ENCODE assay signal across 8 cellular contexts in the genomic region with DNA sequence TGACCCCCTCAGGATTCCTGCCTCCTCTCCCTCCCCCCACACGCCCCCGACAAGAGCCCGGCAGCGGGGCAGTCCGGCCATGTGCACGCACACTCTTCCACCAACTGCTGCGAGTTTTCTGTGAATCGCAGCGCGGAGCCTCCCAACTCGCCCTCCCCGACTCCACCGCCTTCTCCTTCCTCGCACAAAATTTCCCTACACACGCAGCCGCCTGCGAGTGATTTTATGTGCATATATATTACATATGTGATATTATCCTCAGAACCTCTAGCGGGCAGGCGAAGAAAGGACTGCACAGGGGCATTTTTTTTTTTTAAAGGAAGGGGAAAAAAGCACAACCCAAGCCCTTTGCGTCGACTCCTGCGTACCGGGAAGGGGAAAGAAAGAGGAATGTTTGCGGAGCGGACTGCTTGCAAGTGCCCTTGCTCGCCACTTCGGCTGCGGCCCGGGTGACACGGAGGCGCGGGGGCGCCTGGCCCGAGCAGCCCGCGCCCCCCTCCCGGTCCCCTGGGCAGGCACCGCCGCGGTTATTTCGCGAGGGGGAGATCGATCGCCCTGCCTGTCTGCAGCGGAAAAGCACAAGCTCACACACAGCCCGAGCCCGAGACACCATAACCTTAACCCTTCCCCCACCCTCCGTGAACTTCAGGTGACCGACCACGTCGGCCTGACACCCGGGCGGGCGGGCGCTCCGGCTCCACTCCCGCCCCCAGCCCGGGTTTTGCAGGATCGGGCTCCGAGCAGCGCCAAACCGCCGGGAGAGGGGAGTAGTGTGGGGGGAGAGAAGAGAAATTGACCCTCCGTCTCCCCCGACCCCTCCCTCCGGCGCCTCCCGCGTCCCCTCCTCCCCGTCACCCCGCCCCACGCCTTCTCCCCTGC. TPM values are rescaled to one million over a fixed set of nuclear protein-coding genes. Genes with fewer than 3 reads are reported as not detected.
A peak's percentile ranks its signal among the peaks of the same experiment; 100 is the strongest.
DNase-seq lines count a peak whose midpoint lies in the region; ATAC-seq and TF ChIP-seq lines count a peak whose summit lies in the region.

No MANE protein-coding gene starts in this region.

- peak overlapping the region; percentile 97 for H3K27ac ChIP-seq in colonic mucosa

- H3K27me3 ChIP-seq in colonic mucosa = no peaks in the 10 kb centered on the region

- TF ChIP-seq CTCF in colonic mucosa (IDR thresholded peaks at IDR 0.05) = no peak

- no peaks in the 10 kb centered on the region for H3K36me3 ChIP-seq in colonic mucosa

- intact Hi-C loops in colonic mucosa (cut with DNase I) = loop anchor here (5.0 to 10.0 kb wide), 2 partner anchors 204 to 312 kb away; no protein-coding TSS in a partner anchor

- H3K4me3 ChIP-seq in colonic mucosa = peak overlapping the region; percentile 60

- peak; percentile 5 to 23 for DNase-seq in NOMO-1 (lab: John Stamatoyannopoulos, UW; ENCODE audit: unreplicated experiment in 2 of 2)
- DNase-seq in NOMO-1 treated with dmso at 0.1 percent for 144 hours (lab: John Stamatoyannopoulos, UW; ENCODE audit: unreplicated experiment) = no peak
- peak; percentile 49 for DNase-seq in NCI-H2029 (lab: John Stamatoyannopoulos, UW)
- peak; percentile 47 to 54 for DNase-seq in activated CD4-positive, alpha-beta T cell treated with anti-CD3 and anti-CD28 coated beads for 4 hours
- DNase-seq in colonic mucosa = peak; percentile 75
- DNase-seq in left lobe of liver (ENCODE audit: low spot score) = peak; percentile 51
- DNase-seq in stimulated activated CD4-positive, alpha-beta T cell treated with anti-CD3 and anti-CD28 coated beads, Interleukin-2, amount 100 ng/mL, for 48 hours = peak; percentile 41 to 44

- H3K9ac ChIP-seq in colonic mucosa (ENCODE audit: low read depth in 2 of 2, low read length in 2 of 2) = peak overlapping the region; percentile 90 to 97

- H3K4me1 ChIP-seq in colonic mucosa = no peaks in the 10 kb centered on the region

- no peaks in the 10 kb centered on the region for H3K9me3 ChIP-seq in colonic mucosa

- ATAC-seq in HG02852 (IDR thresholded peaks at IDR 0.05; ENCODE audit: unreplicated experiment) (peak; percentile 58), left lobe of liver (peak; percentile 60)

RNA-seq across cellular contexts. Expression of a gene that starts 2.2 kb away (rescaled TPM):
- total RNA-seq in colonic mucosa (10 to 100 TPM; 17.9 to 19.7 TPM), left lobe of liver (0.81 TPM)

Comparison
In these comparisons a context has a peak if more than half of its experiments do, and no peak if none do; other contexts are left out.
1. RNA of a gene that starts 2.2 kb away (total RNA-seq): 17.9 to 19.7 TPM in colonic mucosa; 0.81 TPM in left lobe of liver (single experiment); every median in the first group is over 10 times any median in the second.